Comparison of ENCODE assay signal across 19 cellular contexts in genomic region chr11:16454284-16454683, GRCh38.
"Had no signal": no experiment of that assay in that cellular context is flagged by ENCODE, and none has a peak within 500 bp of the region (broad histone marks: within the 10 kb centered on the region; RNA-seq: fewer than 3 reads in every experiment).

No MANE protein-coding gene starts in this region.

- H3K36me3 ChIP-seq: heart left ventricle, ovary, right atrium auricular region, tibial artery, upper lobe of left lung, uterus had no signal

- H3K9me3 Mint-ChIP-seq: endodermal cell; neural crest cell; stimulated activated naive CD8-positive, alpha-beta T cell treated with anti-CD3 and anti-CD28 coated beads, Interleukin-15, Interleukin-2, amounts not matched to agents 100 ng/mL and 50 ng/mL, for 24 hours had no signal

- H3K27me3 Mint-ChIP-seq: stimulated activated naive CD8-positive, alpha-beta T cell treated with anti-CD3 and anti-CD28 coated beads, Interleukin-15, Interleukin-2, amounts not matched to agents 100 ng/mL and 50 ng/mL, for 24 hours had no signal

- ATAC-seq: heart left ventricle; left lobe of liver; natural killer cell; stimulated activated effector memory CD8-positive, alpha-beta T cell treated with anti-CD3 and anti-CD28 coated beads, Interleukin-12 subunit alpha, Interleukin-12 subunit beta, amount 100 ng/mL, for 72 hours had no signal

- H3K36me3 Mint-ChIP-seq: natural killer cell; stimulated activated effector memory CD8-positive, alpha-beta T cell treated with anti-CD3 and anti-CD28 coated beads, Interleukin-12 subunit alpha, Interleukin-12 subunit beta, amount 100 ng/mL, for 72 hours had no signal

- H3K9me3 ChIP-seq: heart left ventricle, ovary, right atrium auricular region, tibial artery, upper lobe of left lung, uterus had no signal

- H3K4me3 Mint-ChIP-seq: endodermal cell; natural killer cell; neural crest cell; stimulated activated effector memory CD8-positive, alpha-beta T cell treated with anti-CD3 and anti-CD28 coated beads, Interleukin-12 subunit alpha, Interleukin-12 subunit beta, amount 100 ng/mL, for 72 hours; stimulated activated naive CD8-positive, alpha-beta T cell treated with anti-CD3 and anti-CD28 coated beads, Interleukin-15, Interleukin-2, amounts not matched to agents 100 ng/mL and 50 ng/mL, for 24 hours had no signal

- H3K27me3 ChIP-seq: heart left ventricle, ovary, right atrium auricular region, tibial artery, upper lobe of left lung, uterus had no signal

- H3K4me1 Mint-ChIP-seq: endodermal cell; natural killer cell; neural crest cell; stimulated activated effector memory CD8-positive, alpha-beta T cell treated with anti-CD3 and anti-CD28 coated beads, Interleukin-12 subunit alpha, Interleukin-12 subunit beta, amount 100 ng/mL, for 72 hours had no signal

- H3K27ac Mint-ChIP-seq: endodermal cell; natural killer cell; stimulated activated effector memory CD8-positive, alpha-beta T cell treated with anti-CD3 and anti-CD28 coated beads, Interleukin-12 subunit alpha, Interleukin-12 subunit beta, amount 100 ng/mL, for 72 hours; stimulated activated naive CD8-positive, alpha-beta T cell treated with anti-CD3 and anti-CD28 coated beads, Interleukin-15, Interleukin-2, amounts not matched to agents 100 ng/mL and 50 ng/mL, for 24 hours had no signal

- H3K4me3 ChIP-seq: heart left ventricle, ovary, right atrium auricular region, tibial artery, upper lobe of left lung, uterus had no signal

- H3K27ac ChIP-seq: heart left ventricle, ovary, right atrium auricular region, tibial artery, upper lobe of left lung, uterus had no signal

- DNase-seq: effector CD4-positive, alpha-beta T cell; endodermal cell; erythroblast; heart left ventricle; hippocampal formation; islet precursor cell; natural killer cell; ovary; small intestine; stimulated activated CD4-positive, alpha-beta T cell treated with anti-CD3 and anti-CD28 coated beads, Interleukin-4, amount 100 ng/mL, for 1 hour; stimulated activated CD8-positive, alpha-beta memory T cell treated with anti-CD3 and anti-CD28 coated beads, Interleukin-4, amount 100 ng/mL, for 48 hours; tibial artery; upper lobe of left lung; uterus had no signal

- H3K4me1 ChIP-seq: upper lobe of left lung, uterus had no signal
